22 cellular contexts compared by ENCODE assay signal in genomic region chr11:44787981-44788380, GRCh38.
DNase-seq lines count a peak whose midpoint lies in the region; ATAC-seq, FAIRE-seq and TF ChIP-seq lines count a peak whose summit lies in the region.
"Had no signal": no experiment of that assay in that cellular context is flagged by ENCODE, and none has a peak within 500 bp of the region (broad histone marks: within the 10 kb centered on the region; RNA-seq: fewer than 3 reads in every experiment).

No MANE protein-coding gene starts in this region.

- no peaks in the 10 kb centered on the region for H4K20me1 ChIP-seq in HepG2 (ENCODE audit: insufficient read depth, low read length)

- CTCF ChIA-PET in HepG2 (lab: Yijun Ruan, JAX; ENCODE audit: low intra/inter-chr PET ratio, low total read pairs): no interaction called here

- no peak overlapping the region for H3K4me3 ChIP-seq in heart right ventricle
- H3K4me3 ChIP-seq in spleen: no peak overlapping the region
- no peak overlapping the region for H3K4me3 ChIP-seq in HepG2 (replicated peaks in 1 of 3; ENCODE audit: insufficient read depth in 1 of 3, low read depth in 2 of 3, low read length in 3 of 3)
- H3K4me3 ChIP-seq: A549; BLaER1 treated with 17β-estradiol and CSF1 and Interleukin-3, amounts not matched to agents 10 nM and 100 nM had no signal

- H3K27ac Mint-ChIP-seq in endothelial cell (ENCODE audit: unreplicated experiment) (peak overlapping the region; percentile 48), neural crest cell (ENCODE audit: unreplicated experiment) (peak overlapping the region; percentile 40)
- H3K27ac Mint-ChIP-seq: B cell; CD4-positive, alpha-beta T cell; CD8-positive, alpha-beta T cell had no signal

- H3K4me1 Mint-ChIP-seq in endothelial cell (ENCODE audit: unreplicated experiment): peaks cover 91% of the 10 kb centered on the region
- H3K4me1 Mint-ChIP-seq in neural crest cell: peaks cover 87% of the 10 kb centered on the region
- H3K4me1 Mint-ChIP-seq: B cell had no signal

- intact Hi-C loops in cardiac septum (cut with DNase I) (no loop called here), heart right ventricle (cut with DNase I) (loop anchor here in 2 of 10 donors (5.0 to 10.0 kb wide), 2 partner anchors 39 to 107 kb away; no protein-coding TSS in a partner anchor), spleen (cut with DNase I; ENCODE audit: low total_unique reads) (no loop called here), HepG2 (cut with micrococcal nuclease; ENCODE audit: unreplicated experiment) (no loop called here)

- no peaks in the 10 kb centered on the region for H3K9me3 Mint-ChIP-seq in endothelial cell (ENCODE audit: unreplicated experiment)
- no peaks in the 10 kb centered on the region for H3K9me3 Mint-ChIP-seq in neural crest cell
- H3K9me3 Mint-ChIP-seq: CD4-positive, alpha-beta T cell; CD8-positive, alpha-beta T cell had no signal

- BruUV-seq in HepG2 (replicated peaks; lab: Mats Ljungman, UMichigan): no TSS peak

- TF ChIP-seq RAD21 in HepG2 (CRISPR knock-in tag; IDR thresholded peaks at IDR 0.05): no peak

- H3K4me3 Mint-ChIP-seq in endothelial cell (ENCODE audit: unreplicated experiment) (no peak overlapping the region), neural crest cell (no peak overlapping the region)
- H3K4me3 Mint-ChIP-seq: B cell; CD4-positive, alpha-beta T cell; CD8-positive, alpha-beta T cell had no signal

- H3K36me3 ChIP-seq in heart right ventricle (no peaks in the 10 kb centered on the region), spleen (no peaks in the 10 kb centered on the region), HepG2 (replicated peaks in 1 of 2; ENCODE audit: control insufficient read depth in 1 of 2, insufficient read depth in 2 of 2, low read length in 2 of 2) (no peaks in the 10 kb centered on the region)
- H3K36me3 ChIP-seq: BLaER1 treated with 17β-estradiol and CSF1 and Interleukin-3, amounts not matched to agents 10 nM and 100 nM had no signal

- no peaks in the 10 kb centered on the region for H3K9me3 ChIP-seq in heart right ventricle
- no peaks in the 10 kb centered on the region for H3K9me3 ChIP-seq in spleen
- no peaks in the 10 kb centered on the region for H3K9me3 ChIP-seq in HepG2 (ENCODE audit: low read length)
- H3K9me3 ChIP-seq: A549; BLaER1 treated with 17β-estradiol and CSF1 and Interleukin-3, amounts not matched to agents 10 nM and 100 nM; Caco-2 had no signal

- H3K79me2 ChIP-seq in HepG2 (ENCODE audit: insufficient read depth, low read length): no peaks in the 10 kb centered on the region

- TF ChIP-seq CTCF in heart right ventricle (IDR thresholded peaks at IDR 0.05) (no peak), endothelial cell (IDR thresholded peaks at IDR 0.05; ENCODE audit: unreplicated experiment) (no peak), neural crest cell (conservative IDR thresholded peaks at IDR 0.05) (no peak), spleen (IDR thresholded peaks at IDR 0.05 in 8 of 11, conservative IDR thresholded peaks at IDR 0.05 in 3 of 11) (no peak), HepG2 (CRISPR knock-in tag; IDR thresholded peaks at IDR 0.05) (no peak)

- DNase-seq in cardiac septum (ENCODE audit: low spot score) (peak; percentile 62), heart right ventricle (no peak), endothelial cell (ENCODE audit: low spot score) (no peak), neural crest cell (ENCODE audit: low read depth, low spot score) (no peak), spleen (peak; percentile 18), HepG2 (ENCODE audit: low spot score) (no peak), frontal cortex (ENCODE audit: low spot score in 2 of 2) (no peak)
- DNase-seq in activated T-cell treated with anti-CD3 and anti-CD28 coated beads, Interleukin-2, amount 50 U/mL, for 48 hours: no peak
- DNase-seq: AML-193; Caco-2; Calu3; CD4-positive, alpha-beta T cell; CD8-positive, alpha-beta T cell; GF-D8 had no signal

- no peak overlapping the region for H3K4me2 ChIP-seq in HepG2 (ENCODE audit: low read depth, low read length)
- H3K4me2 ChIP-seq: A549 had no signal

- 87 to 96% methylated on average over 9 of the region's 9 CpGs for WGBS in heart right ventricle, 2 donors
- 80 to 96% (median 88%) methylated on average over 9 of the region's 9 CpGs for WGBS in spleen, 5 donors
- 46% methylated on average over 7 of the region's 9 CpGs for WGBS in HepG2 (ENCODE audit: low lambda C conversion rate)

- TF ChIP-seq POLR2A in spleen (IDR thresholded peaks at IDR 0.05) (no peak), HepG2 (IDR thresholded peaks at IDR 0.05; ENCODE audit: insufficient read depth in 1 of 2, low read depth in 2 of 2, low read length in 2 of 2) (no peak)

- FAIRE-seq in HepG2 (lab: Jason Lieb, UNC) (no peak), frontal cortex (lab: Jason Lieb, UNC) (no peak)
- FAIRE-seq: A549, D721Med, G401.6, GM12891 had no signal

- ATAC-seq in heart right ventricle (no peak), HepG2 (no peak)
- ATAC-seq: A549; CD8-positive, alpha-beta T cell had no signal

- no peak overlapping the region for H3K27ac ChIP-seq in heart right ventricle
- H3K27ac ChIP-seq in spleen: no peak overlapping the region
- H3K27ac ChIP-seq in HepG2 (ENCODE audit: extremely low read length, insufficient read depth, low read length): no peak overlapping the region
- H3K27ac ChIP-seq: 22Rv1; A549; BLaER1 treated with 17β-estradiol and CSF1 and Interleukin-3, amounts not matched to agents 10 nM and 100 nM; C4-2B had no signal

- no peak overlapping the region for H2AFZ ChIP-seq in HepG2 (ENCODE audit: low read length)

- H3K9ac ChIP-seq in HepG2 (ENCODE audit: insufficient read depth, low read depth, low read length): no peak overlapping the region

- H3K36me3 Mint-ChIP-seq in endothelial cell (ENCODE audit: low read depth, unreplicated experiment) (peaks cover 35% of the 10 kb centered on the region), neural crest cell (ENCODE audit: low read depth) (no peaks in the 10 kb centered on the region)
- H3K36me3 Mint-ChIP-seq: CD8-positive, alpha-beta T cell had no signal

- in situ Hi-C loops in HepG2 (cut with HindIII; ENCODE audit: extremely low pct_ligation_motif_present, low pct_unique_long_range_greater_than_20kb): no loop called here

- TF ChIP-seq EP300 in HepG2 (IDR thresholded peaks at IDR 0.05; ENCODE audit: low read depth in 2 of 2, low read length in 2 of 2): no peak
- TF ChIP-seq EP300 in HepG2 (CRISPR knock-in tag; IDR thresholded peaks at IDR 0.05; ENCODE audit: borderline replicate concordance): no peak

- peaks cover 13 to 88% (median 46%) of the 10 kb centered on the region in 9 donors for H3K4me1 ChIP-seq in heart right ventricle
- peaks cover 0 to 12% (median 2%) of the 10 kb centered on the region in 6 donors for H3K4me1 ChIP-seq in spleen
- H3K4me1 ChIP-seq in HepG2 (ENCODE audit: insufficient read depth, low read length): no peaks in the 10 kb centered on the region
- H3K4me1 ChIP-seq: A549, Caco-2 had no signal

- H3K27me3 ChIP-seq in heart right ventricle: no peaks in the 10 kb centered on the region
- H3K27me3 ChIP-seq in spleen (replicated peaks in 1 of 7): peaks cover 0 to 5% (median 0%) of the 10 kb centered on the region in 7 donors
- no peaks in the 10 kb centered on the region for H3K27me3 ChIP-seq in HepG2 (ENCODE audit: control insufficient read depth in 1 of 2, insufficient read depth in 2 of 2, low read length in 2 of 2)

- POLR2A ChIA-PET in HepG2 (lab: Yijun Ruan, JAX): no interaction called here

- H3K27me3 Mint-ChIP-seq in endothelial cell (ENCODE audit: unreplicated experiment) (peaks cover 18% of the 10 kb centered on the region), neural crest cell (ENCODE audit: low read depth) (no peaks in the 10 kb centered on the region)
- H3K27me3 Mint-ChIP-seq: CD4-positive, alpha-beta T cell had no signal

TF ChIP-seq in HepG2, 621 proteins besides CTCF, POLR2A, EP300 and RAD21 (continues in another document):
- TF ChIP-seq RFX5 (IDR thresholded peaks at IDR 0.05; ENCODE audit: low read depth, low read length) (no peak), BRCA1 (CRISPR knock-in tag; IDR thresholded peaks at IDR 0.05) (no peak), TAF15 (IDR thresholded peaks at IDR 0.05; ENCODE audit: low read depth, low read length, poor library complexity, severe bottlenecking) (no peak), NFKBIZ (CRISPR knock-in tag; IDR thresholded peaks at IDR 0.05) (no peak), GATAD2A (CRISPR knock-in tag; IDR thresholded peaks at IDR 0.05) (no peak), ZFP36L2 (CRISPR knock-in tag; IDR thresholded peaks at IDR 0.05) (no peak)
- TF ChIP-seq, protein P1, sequence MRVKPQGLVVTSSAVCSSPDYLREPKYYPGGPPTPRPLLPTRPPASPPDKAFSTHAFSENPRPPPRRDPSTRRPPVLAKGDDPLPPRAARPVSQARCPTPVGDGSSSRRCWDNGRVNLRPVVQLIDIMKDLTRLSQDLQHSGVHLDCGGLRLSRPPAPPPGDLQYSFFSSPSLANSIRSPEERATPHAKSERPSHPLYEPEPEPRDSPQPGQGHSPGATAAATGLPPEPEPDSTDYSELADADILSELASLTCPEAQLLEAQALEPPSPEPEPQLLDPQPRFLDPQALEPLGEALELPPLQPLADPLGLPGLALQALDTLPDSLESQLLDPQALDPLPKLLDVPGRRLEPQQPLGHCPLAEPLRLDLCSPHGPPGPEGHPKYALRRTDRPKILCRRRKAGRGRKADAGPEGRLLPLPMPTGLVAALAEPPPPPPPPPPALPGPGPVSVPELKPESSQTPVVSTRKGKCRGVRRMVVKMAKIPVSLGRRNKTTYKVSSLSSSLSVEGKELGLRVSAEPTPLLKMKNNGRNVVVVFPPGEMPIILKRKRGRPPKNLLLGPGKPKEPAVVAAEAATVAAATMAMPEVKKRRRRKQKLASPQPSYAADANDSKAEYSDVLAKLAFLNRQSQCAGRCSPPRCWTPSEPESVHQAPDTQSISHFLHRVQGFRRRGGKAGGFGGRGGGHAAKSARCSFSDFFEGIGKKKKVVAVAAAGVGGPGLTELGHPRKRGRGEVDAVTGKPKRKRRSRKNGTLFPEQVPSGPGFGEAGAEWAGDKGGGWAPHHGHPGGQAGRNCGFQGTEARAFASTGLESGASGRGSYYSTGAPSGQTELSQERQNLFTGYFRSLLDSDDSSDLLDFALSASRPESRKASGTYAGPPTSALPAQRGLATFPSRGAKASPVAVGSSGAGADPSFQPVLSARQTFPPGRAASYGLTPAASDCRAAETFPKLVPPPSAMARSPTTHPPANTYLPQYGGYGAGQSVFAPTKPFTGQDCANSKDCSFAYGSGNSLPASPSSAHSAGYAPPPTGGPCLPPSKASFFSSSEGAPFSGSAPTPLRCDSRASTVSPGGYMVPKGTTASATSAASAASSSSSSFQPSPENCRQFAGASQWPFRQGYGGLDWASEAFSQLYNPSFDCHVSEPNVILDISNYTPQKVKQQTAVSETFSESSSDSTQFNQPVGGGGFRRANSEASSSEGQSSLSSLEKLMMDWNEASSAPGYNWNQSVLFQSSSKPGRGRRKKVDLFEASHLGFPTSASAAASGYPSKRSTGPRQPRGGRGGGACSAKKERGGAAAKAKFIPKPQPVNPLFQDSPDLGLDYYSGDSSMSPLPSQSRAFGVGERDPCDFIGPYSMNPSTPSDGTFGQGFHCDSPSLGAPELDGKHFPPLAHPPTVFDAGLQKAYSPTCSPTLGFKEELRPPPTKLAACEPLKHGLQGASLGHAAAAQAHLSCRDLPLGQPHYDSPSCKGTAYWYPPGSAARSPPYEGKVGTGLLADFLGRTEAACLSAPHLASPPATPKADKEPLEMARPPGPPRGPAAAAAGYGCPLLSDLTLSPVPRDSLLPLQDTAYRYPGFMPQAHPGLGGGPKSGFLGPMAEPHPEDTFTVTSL (CRISPR knock-in tag; IDR thresholded peaks at IDR 0.05; ENCODE audit: borderline replicate concordance): no peak

Comparison
In these comparisons a context has a peak if more than half of its experiments do, and no peak if none do; other contexts are left out.
1. DNase-seq: peak in cardiac septum (single experiment) and spleen (single experiment); none in heart right ventricle (0 of 2), endothelial cell (single experiment), neural crest cell (single experiment), HepG2 (single experiment), activated T-cell treated with anti-CD3 and anti-CD28 coated beads, Interleukin-2, amount 50 U/mL, for 48 hours (0 of 2) and frontal cortex (0 of 2).